8 cellular contexts compared by ENCODE assay signal in genomic region chr16:71645450-71645849, GRCh38. TPM values are rescaled to one million over a fixed set of nuclear protein-coding genes. Genes with fewer than 3 reads are reported as not detected.
A peak's percentile ranks its signal among the peaks of the same experiment; 100 is the strongest.
DNase-seq lines count a peak whose midpoint lies in the region; ATAC-seq, FAIRE-seq and TF ChIP-seq lines count a peak whose summit lies in the region.

No MANE protein-coding gene starts in this region.

- H4K20me1 ChIP-seq in OCI-LY1 (ENCODE audit: insufficient read depth, low read length) (no peaks in the 10 kb centered on the region), fibroblast of lung (ENCODE audit: control insufficient read depth, extremely low read depth, insufficient read depth, low read length) (no peaks in the 10 kb centered on the region)

- ATAC-seq in upper lobe of right lung, result peak; percentile 77

- no peak overlapping the region for H3K27ac ChIP-seq in OCI-LY1 (ENCODE audit: low read depth, low read length, poor library complexity, severe bottlenecking)
- no peak overlapping the region for H3K27ac ChIP-seq in fibroblast of lung (ENCODE audit: insufficient read depth, low read length)
- H3K27ac ChIP-seq in upper lobe of right lung, result no peak overlapping the region

- no peak for DNase-seq in BJ (ENCODE audit: low read depth)
- peak; percentile 30 for DNase-seq in GM20000 (ENCODE audit: low spot score)
- DNase-seq in fibroblast of lung (ENCODE audit: low read depth in 2 of 2), result peak; percentile 20 to 30
- no peak for DNase-seq in upper lobe of right lung
- no peak for DNase-seq in stimulated activated CD4-positive, alpha-beta T cell treated with anti-CD3 and anti-CD28 coated beads, Interleukin-4, amount 100 ng/mL, for 1 hour
- no peak for DNase-seq in RCC 7860 (ENCODE audit: low spot score)
- no peak for DNase-seq in activated naive CD4-positive, alpha-beta T cell (lab: John Stamatoyannopoulos, UW)

- H3K79me2 ChIP-seq in OCI-LY1 (ENCODE audit: insufficient read depth, low read length) (no peaks in the 10 kb centered on the region), fibroblast of lung (ENCODE audit: control insufficient read depth, insufficient read depth, low read length) (no peaks in the 10 kb centered on the region)

- H2AFZ ChIP-seq in OCI-LY1 (ENCODE audit: low read length) (no peak overlapping the region), fibroblast of lung (ENCODE audit: low read length) (no peak overlapping the region)

- POLR2A ChIA-PET in BJ (lab: Charles Lee), result no interaction called here

- H3K27me3 ChIP-seq in BJ (ENCODE audit: control insufficient read depth, insufficient read depth, low read length), result no peaks in the 10 kb centered on the region
- H3K27me3 ChIP-seq in OCI-LY1 (ENCODE audit: insufficient read depth, low read length), result no peaks in the 10 kb centered on the region
- H3K27me3 ChIP-seq in fibroblast of lung (ENCODE audit: control insufficient read depth, insufficient read depth, low read length), result no peaks in the 10 kb centered on the region
- H3K27me3 ChIP-seq in upper lobe of right lung, result no peaks in the 10 kb centered on the region

- H3K9me3 ChIP-seq in OCI-LY1 (ENCODE audit: low read length), result no peaks in the 10 kb centered on the region
- no peaks in the 10 kb centered on the region for H3K9me3 ChIP-seq in fibroblast of lung (ENCODE audit: control insufficient read depth, insufficient read depth, low read depth, low read length)
- H3K9me3 ChIP-seq in upper lobe of right lung, result no peaks in the 10 kb centered on the region

- H3F3A ChIP-seq in OCI-LY1 (ENCODE audit: insufficient read depth, low read length), result no peaks in the 10 kb centered on the region

- CTCF ChIA-PET in BJ (lab: Yijun Ruan, JAX), result interaction anchor here (0.9 to 1.3 kb wide), 3 partner anchors 9 to 19 kb away, joined by 3 to 5 read pairs (median 3); no protein-coding TSS in a partner anchor

- H3K36me3 ChIP-seq in BJ (ENCODE audit: control insufficient read depth, insufficient read depth, low read length) (peaks cover 17% of the 10 kb centered on the region), OCI-LY1 (ENCODE audit: insufficient read depth, low read length) (peaks cover 11% of the 10 kb centered on the region; the same call in 1 of the 2 replicates), fibroblast of lung (ENCODE audit: control insufficient read depth, insufficient read depth, low read length) (peaks cover 3% of the 10 kb centered on the region), upper lobe of right lung (peaks cover 14% of the 10 kb centered on the region)

- intact Hi-C loops in upper lobe of right lung (cut with DNase I), result no loop called here

- peak; percentile 25; the same call in 1 of the 2 replicates for TF ChIP-seq CTCF in BJ (IDR thresholded peaks at IDR 0.05; ENCODE audit: insufficient read depth, low read depth, low read length)
- TF ChIP-seq CTCF in GM20000 (IDR thresholded peaks at IDR 0.05; ENCODE audit: extremely low read depth, missing control alignments), result no peak
- peak; percentile 61 for TF ChIP-seq CTCF in OCI-LY1 (IDR thresholded peaks at IDR 0.05; ENCODE audit: low read length)
- TF ChIP-seq CTCF in fibroblast of lung (conservative IDR thresholded peaks at IDR 0.05 in 1 of 2, IDR thresholded peaks at IDR 0.05 in 1 of 2; ENCODE audit: low read depth in 1 of 2, low read length in 2 of 2), result peak in 1 of 2 donors; percentile 46
- peak; percentile 37 for TF ChIP-seq CTCF in upper lobe of right lung (IDR thresholded peaks at IDR 0.05)

- H3K9ac ChIP-seq in OCI-LY1 (ENCODE audit: low read length) (no peak overlapping the region), fibroblast of lung (ENCODE audit: insufficient read depth, low read length) (no peak overlapping the region)

- no peak for FAIRE-seq in RCC 7860 (lab: Jason Lieb, UNC)

- H3K4me3 ChIP-seq in BJ (ENCODE audit: low read depth, low read length) (no peak overlapping the region), OCI-LY1 (ENCODE audit: low read depth, low read length, poor library complexity, severe bottlenecking) (no peak overlapping the region), fibroblast of lung (replicated peaks in 1 of 4; ENCODE audit: control extremely low read depth in 1 of 4, insufficient read depth in 1 of 4, low read depth in 3 of 4, low read length in 4 of 4) (no peak overlapping the region), upper lobe of right lung (no peak overlapping the region)

- H3K4me2 ChIP-seq in OCI-LY1 (ENCODE audit: low read length) (no peak overlapping the region), fibroblast of lung (ENCODE audit: extremely low read depth, insufficient read depth, low read length) (no peak overlapping the region)

- H3K4me1 ChIP-seq in OCI-LY1 (ENCODE audit: insufficient read depth, low read length, severe bottlenecking), result no peaks in the 10 kb centered on the region
- H3K4me1 ChIP-seq in fibroblast of lung (ENCODE audit: control insufficient read depth, extremely low read depth, insufficient read depth, low read length), result no peaks in the 10 kb centered on the region
- H3K4me1 ChIP-seq in upper lobe of right lung, result no peaks in the 10 kb centered on the region

- no peaks in the 10 kb centered on the region for H3K9me2 ChIP-seq in OCI-LY1 (ENCODE audit: low read depth, low read length)

RNA-seq across cellular contexts. Expression of gene MARVELD3, which starts 19.5 kb away (rescaled TPM):
- polyA plus RNA-seq in BJ (2011; rRNA removed) (not detected in 2 replicates), fibroblast of lung (not detected in 2 replicates)
- polyA minus RNA-seq in BJ (2011; rRNA and poly(A)+ RNA removed), result not detected in 2 replicates
- total RNA-seq in fibroblast of lung (not detected in 2 replicates), upper lobe of right lung (6.9 TPM)
- not detected in 2 replicates for polyA plus RNA-seq in fibroblast of lung (2012)
- polyA minus RNA-seq in fibroblast of lung (ENCODE audit: low replicate concordance), result not detected in 2 replicates

Comparison
In these comparisons a context has a peak if more than half of its experiments do, and no peak if none do; other contexts are left out.
1. DNase-seq: peak in GM20000 (single experiment) and fibroblast of lung (2 of 2); none in BJ (single experiment), upper lobe of right lung (single experiment), stimulated activated CD4-positive, alpha-beta T cell treated with anti-CD3 and anti-CD28 coated beads, Interleukin-4, amount 100 ng/mL, for 1 hour (single experiment), RCC 7860 (single experiment) and activated naive CD4-positive, alpha-beta T cell (0 of 4).